17 cellular contexts compared by ENCODE assay signal in genomic region chr9:21788752-21789151, GRCh38. TPM values are rescaled to one million over a fixed set of nuclear protein-coding genes. Genes with fewer than 3 reads are reported as not detected.
DNase-seq lines count a peak whose midpoint lies in the region; ATAC-seq and TF ChIP-seq lines count a peak whose summit lies in the region.
"Had no signal": no experiment of that assay in that cellular context is flagged by ENCODE, and none has a peak within 500 bp of the region (broad histone marks: within the 10 kb centered on the region; RNA-seq: fewer than 3 reads in every experiment).

No MANE protein-coding gene starts in this region.

- H3K79me2 ChIP-seq in MM.1S (ENCODE audit: low read length) = no peaks in the 10 kb centered on the region
- no peaks in the 10 kb centered on the region for H3K79me2 ChIP-seq in osteoblast (ENCODE audit: insufficient read depth, low read length)

- no peak for DNase-seq in AG10803 (ENCODE audit: low read depth)
- DNase-seq in MM.1S = peak; percentile 69
- no peak for DNase-seq in epithelial cell of prostate (ENCODE audit: low read depth, low spot score)
- DNase-seq in osteoblast (ENCODE audit: insufficient read length, low spot score, missing footprints) = no peak
- no peak for DNase-seq in sciatic nerve (ENCODE audit: low spot score)
- DNase-seq in activated CD8-positive, alpha-beta T cell treated with anti-CD3 and anti-CD28 coated beads for 36 hours = no peak
- DNase-seq in epidermal melanocyte (ENCODE audit: insufficient read length, low spot score) = no peak
- DNase-seq: ACHN, activated gamma-delta T cell, cortex of kidney had no signal

- H3K36me3 Mint-ChIP-seq in activated CD8-positive, alpha-beta T cell treated with anti-CD3 and anti-CD28 coated beads for 36 hours (ENCODE audit: low read depth) = no peaks in the 10 kb centered on the region
- H3K36me3 Mint-ChIP-seq: memory B cell, naive B cell had no signal

- TF ChIP-seq CTCF in AG10803 (conservative IDR thresholded peaks at IDR 0.05; ENCODE audit: low read length) (no peak), MM.1S (IDR thresholded peaks at IDR 0.05; ENCODE audit: low read length) (no peak), osteoblast (IDR thresholded peaks at IDR 0.05; ENCODE audit: extremely low read depth, low read depth, low read length) (no peak)
- no peak for TF ChIP-seq CTCF in activated CD8-positive, alpha-beta T cell treated with anti-CD3 and anti-CD28 coated beads for 36 hours (IDR thresholded peaks at IDR 0.05)

- no peak overlapping the region for H3K27ac Mint-ChIP-seq in activated CD8-positive, alpha-beta T cell treated with anti-CD3 and anti-CD28 coated beads for 36 hours
- H3K27ac Mint-ChIP-seq: activated CD8-positive, alpha-beta T cell treated with anti-CD3 and anti-CD28 coated beads, Interleukin-2, amount 10 ng/mL, durations not matched to agents 7 days and 5 days had no signal

- ATAC-seq in sciatic nerve = no peak
- no peak for ATAC-seq in activated CD8-positive, alpha-beta T cell treated with anti-CD3 and anti-CD28 coated beads for 36 hours
- ATAC-seq in HG02870 (IDR thresholded peaks at IDR 0.05; ENCODE audit: unreplicated experiment) = no peak

- intact Hi-C loops in sciatic nerve (cut with DNase I) = loop anchor here (5.0 kb wide), 1 partner anchor 466 kb away; no protein-coding TSS in a partner anchor
- intact Hi-C loops in activated CD8-positive, alpha-beta T cell treated with anti-CD3 and anti-CD28 coated beads for 36 hours (cut with micrococcal nuclease) = loop anchor here (1.0 to 10.0 kb wide), 5 partner anchors 79 to 574 kb away; partner anchors contain the start of gene IFNA16

- CTCF ChIA-PET in activated CD8-positive, alpha-beta T cell treated with anti-CD3 and anti-CD28 coated beads for 36 hours (lab: Charles Lee) = interaction anchor here (0.6 to 3.8 kb wide), 46 partner anchors 10 to 606 kb away, joined by 3 to 39 read pairs (median 4); no protein-coding TSS in a partner anchor

- no peak overlapping the region for H3K4me3 Mint-ChIP-seq in activated CD8-positive, alpha-beta T cell treated with anti-CD3 and anti-CD28 coated beads for 36 hours
- H3K4me3 Mint-ChIP-seq: memory B cell had no signal

- H3K4me3 ChIP-seq in AG10803 (ENCODE audit: low read length) = peak overlapping the region; percentile 9; the same call in 1 of the 2 replicates
- H3K4me3 ChIP-seq in MM.1S (ENCODE audit: low read length) = peak overlapping the region; percentile 50
- H3K4me3 ChIP-seq in osteoblast (ENCODE audit: insufficient read depth, low read length) = no peak overlapping the region

- no peaks in the 10 kb centered on the region for H4K20me1 ChIP-seq in MM.1S (ENCODE audit: insufficient read depth, low read length)
- H4K20me1 ChIP-seq in osteoblast (ENCODE audit: insufficient read depth, low read length) = no peaks in the 10 kb centered on the region
- H4K20me1 ChIP-seq: BLaER1 had no signal

- H3K36me3 ChIP-seq in MM.1S (replicated peaks; ENCODE audit: insufficient read depth, low read length) (no peaks in the 10 kb centered on the region), osteoblast (ENCODE audit: insufficient read depth, low read length) (no peaks in the 10 kb centered on the region)
- H3K36me3 ChIP-seq: BLaER1, SJSA1, uterus had no signal

- no peaks in the 10 kb centered on the region for H3K9me2 ChIP-seq in MM.1S (replicated peaks; ENCODE audit: insufficient read depth, low read length)

- 0 out of 2 replicates have a peak overlapping the region, but pooled peaks have one; percentile 16 for H3K9ac ChIP-seq in MM.1S (ENCODE audit: low read length)
- H3K9ac ChIP-seq: BLaER1 had no signal

- peaks cover 3% of the 10 kb centered on the region for H3K4me1 Mint-ChIP-seq in activated CD8-positive, alpha-beta T cell treated with anti-CD3 and anti-CD28 coated beads for 36 hours (ENCODE audit: low read depth)

- H2AFZ ChIP-seq in MM.1S (ENCODE audit: low read length) = 0 out of 2 replicates have a peak overlapping the region, but pooled peaks have one; percentile 42
- peak overlapping the region; percentile 61 for H2AFZ ChIP-seq in osteoblast (ENCODE audit: low read length)

- H3K27me3 ChIP-seq in MM.1S (replicated peaks; ENCODE audit: insufficient read depth, low read length) (no peaks in the 10 kb centered on the region), osteoblast (ENCODE audit: insufficient read depth, low read length) (no peaks in the 10 kb centered on the region)
- H3K27me3 ChIP-seq: BLaER1, SJSA1, uterus had no signal

- H3K4me2 ChIP-seq in MM.1S (ENCODE audit: low read depth, low read length) (peak overlapping the region; percentile 57), osteoblast (ENCODE audit: insufficient read depth, low read length) (peak overlapping the region; percentile 46)

- H3K27me3 Mint-ChIP-seq in activated CD8-positive, alpha-beta T cell treated with anti-CD3 and anti-CD28 coated beads for 36 hours = peaks cover 9% of the 10 kb centered on the region

- 0 out of 2 replicates have a peak, but pooled peaks cover 3% of the 10 kb centered on the region for H3K4me1 ChIP-seq in MM.1S (ENCODE audit: low read length)
- peaks cover 8% of the 10 kb centered on the region for H3K4me1 ChIP-seq in osteoblast (ENCODE audit: insufficient read depth, low read length)
- H3K4me1 ChIP-seq: BLaER1, SJSA1, uterus had no signal

- H3K27ac ChIP-seq in MM.1S (ENCODE audit: low read length) = peak overlapping the region; percentile 23; the same call in 1 of the 2 replicates
- peak overlapping the region; percentile 26 for H3K27ac ChIP-seq in epithelial cell of prostate
- no peak overlapping the region for H3K27ac ChIP-seq in osteoblast (ENCODE audit: low read depth, low read length)
- H3K27ac ChIP-seq: BLaER1, SJSA1, uterus had no signal

- POLR2A ChIA-PET in activated CD8-positive, alpha-beta T cell treated with anti-CD3 and anti-CD28 coated beads for 36 hours (lab: Charles Lee) = no interaction called here

- H3F3A ChIP-seq in MM.1S (ENCODE audit: insufficient read depth, low read length) = 0 out of 2 replicates have a peak, but pooled peaks cover 7% of the 10 kb centered on the region

- no peaks in the 10 kb centered on the region for H3K9me3 Mint-ChIP-seq in activated CD8-positive, alpha-beta T cell treated with anti-CD3 and anti-CD28 coated beads for 36 hours
- H3K9me3 Mint-ChIP-seq: memory B cell, naive B cell had no signal

- H3K9me3 ChIP-seq in MM.1S (replicated peaks; ENCODE audit: insufficient read depth, low read length) (no peaks in the 10 kb centered on the region), osteoblast (ENCODE audit: low read depth, low read length) (no peaks in the 10 kb centered on the region)
- H3K9me3 ChIP-seq: BLaER1, SJSA1, uterus had no signal

RNA-seq across cellular contexts. Expression of gene MTAP, which starts 13.7 kb away (rescaled TPM):
- 30.4 and 35.9 TPM in 2 replicates for total RNA-seq in osteoblast
- 42.5 TPM for total RNA-seq in sciatic nerve
- 10 to 100 TPM; 70.2 to 73.9 TPM for total RNA-seq in activated CD8-positive, alpha-beta T cell treated with anti-CD3 and anti-CD28 coated beads for 36 hours
